ENCODE assay signal across 12 cellular contexts in the genomic region with DNA sequence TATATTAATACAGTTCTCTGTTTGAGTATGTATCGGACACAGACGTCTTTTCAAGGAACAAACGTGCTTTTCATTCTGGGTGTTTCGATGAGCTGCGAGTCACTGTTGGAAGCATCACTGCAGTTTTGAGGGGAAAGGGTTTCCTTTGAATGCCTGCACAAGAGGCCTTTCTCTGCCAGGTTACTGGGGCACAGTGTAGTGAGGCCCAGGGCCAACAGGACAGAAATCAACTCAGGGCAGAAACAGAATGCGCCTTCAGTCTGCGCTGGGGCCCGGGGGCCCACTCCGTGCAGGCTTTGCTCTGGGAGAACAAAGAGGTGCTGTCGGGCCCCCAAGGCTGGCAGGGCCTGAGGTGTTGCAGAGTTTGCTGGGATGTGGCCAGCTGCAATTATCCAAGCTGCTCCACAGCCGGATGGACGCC. TPM values are rescaled to one million over a fixed set of nuclear protein-coding genes. Genes with fewer than 3 reads are reported as not detected.
DNase-seq lines count a peak whose midpoint lies in the region; ATAC-seq, FAIRE-seq and TF ChIP-seq lines count a peak whose summit lies in the region.
"Had no signal": no experiment of that assay in that cellular context is flagged by ENCODE, and none has a peak within 500 bp of the region (broad histone marks: within the 10 kb centered on the region; RNA-seq: fewer than 3 reads in every experiment).

No MANE protein-coding gene starts in this region.

- peaks cover 3% of the 10 kb centered on the region for H3K36me3 Mint-ChIP-seq in activated CD4-positive, alpha-beta memory T cell treated with anti-CD3 and anti-CD28 coated beads for 36 hours
- H3K36me3 Mint-ChIP-seq in T-cell: no peaks in the 10 kb centered on the region

- peak; percentile 77 for DNase-seq in COLO829 (ENCODE audit: low spot score)
- no peak for DNase-seq in activated CD4-positive, alpha-beta memory T cell treated with anti-CD3 and anti-CD28 coated beads for 36 hours
- peak; percentile 93 for DNase-seq in globus pallidus (ENCODE audit: low spot score)
- peak; percentile 97 for DNase-seq in pons (ENCODE audit: low spot score)
- DNase-seq in GM12892 (ENCODE audit: insufficient read length): no peak
- no peak for DNase-seq in T-cell
- DNase-seq: activated CD4-positive, alpha-beta T cell treated with anti-CD3 and anti-CD28 coated beads, Interleukin-2, amount 10 ng/mL, durations not matched to agents 24 days and 14 days; mammary epithelial cell; NCI-H1930; stimulated activated CD4-positive, alpha-beta T cell treated with anti-CD3 and anti-CD28 coated beads, Interleukin-12 subunit alpha, Interleukin-12 subunit beta, amount 100 ng/mL, for 4 hours had no signal

- POLR2A ChIA-PET in activated CD4-positive, alpha-beta memory T cell treated with anti-CD3 and anti-CD28 coated beads for 36 hours (lab: Charles Lee): no interaction called here
- POLR2A ChIA-PET in T-cell (lab: Charles Lee): no interaction called here

- intact Hi-C loops in activated CD4-positive, alpha-beta memory T cell treated with anti-CD3 and anti-CD28 coated beads for 36 hours (cut with micrococcal nuclease): loop anchor here (5.0 to 10.0 kb wide), 2 partner anchors 107 to 1006 kb away; partner anchors contain the start of genes PLCXD1 and SLC25A6

- no peak for TF ChIP-seq POLR2A in GM12892 (IDR thresholded peaks at IDR 0.05; ENCODE audit: low read depth, low read length)

- H3K4me1 Mint-ChIP-seq in activated CD4-positive, alpha-beta memory T cell treated with anti-CD3 and anti-CD28 coated beads for 36 hours (ENCODE audit: low read depth): peaks cover 7% of the 10 kb centered on the region
- peaks cover 8 to 13% (median 8%) of the 10 kb centered on the region in 3 donors for H3K4me1 Mint-ChIP-seq in T-cell

- FAIRE-seq in GM12892 (lab: Jason Lieb, UNC): no peak

- H3K27ac Mint-ChIP-seq in activated CD4-positive, alpha-beta memory T cell treated with anti-CD3 and anti-CD28 coated beads for 36 hours: no peak overlapping the region
- peak overlapping the region in 1 of 2 donors; percentile 76 for H3K27ac Mint-ChIP-seq in T-cell

- ATAC-seq in HG02571 (IDR thresholded peaks at IDR 0.05; ENCODE audit: unreplicated experiment) (no peak), GM21528 (IDR thresholded peaks at IDR 0.05; ENCODE audit: low FRiP score, unreplicated experiment) (no peak), T-cell (replicated peaks in 1 of 4) (no peak)

- no peaks in the 10 kb centered on the region for H3K9me3 Mint-ChIP-seq in activated CD4-positive, alpha-beta memory T cell treated with anti-CD3 and anti-CD28 coated beads for 36 hours
- H3K9me3 Mint-ChIP-seq in T-cell: no peaks in the 10 kb centered on the region
- H3K9me3 Mint-ChIP-seq: activated CD4-positive, alpha-beta T cell treated with anti-CD3 and anti-CD28 coated beads, Interleukin-2, amount 10 ng/mL, durations not matched to agents 24 days and 14 days had no signal

- H3K4me3 Mint-ChIP-seq in activated CD4-positive, alpha-beta memory T cell treated with anti-CD3 and anti-CD28 coated beads for 36 hours: peak overlapping the region; percentile 26
- no peak overlapping the region for H3K4me3 Mint-ChIP-seq in T-cell

- peaks cover 3% of the 10 kb centered on the region for H3K27me3 Mint-ChIP-seq in activated CD4-positive, alpha-beta memory T cell treated with anti-CD3 and anti-CD28 coated beads for 36 hours
- H3K27me3 Mint-ChIP-seq in T-cell: peaks cover 0 to 1% of the 10 kb centered on the region in 2 donors

- CTCF ChIA-PET in activated CD4-positive, alpha-beta memory T cell treated with anti-CD3 and anti-CD28 coated beads for 36 hours (lab: Charles Lee): no interaction called here
- CTCF ChIA-PET in T-cell (lab: Charles Lee): no interaction called here

RNA-seq across cellular contexts. Expression of gene PPP2R3B, which starts 2.3 kb away (rescaled TPM):
- 10 to 100 TPM; 31.7 to 32.2 TPM for total RNA-seq in activated CD4-positive, alpha-beta memory T cell treated with anti-CD3 and anti-CD28 coated beads for 36 hours
- 8.5 TPM for polyA plus RNA-seq in GM12892 (2012; ENCODE audit: missing spikeins)
- total RNA-seq in T-cell: 10 to 100 TPM; 30.5 to 56.5 (median 46.6) TPM

Comparison
In these comparisons a context has a peak if more than half of its experiments do, and no peak if none do; other contexts are left out.
1. DNase-seq: peak in COLO829 (single experiment), globus pallidus (single experiment) and pons (single experiment); none in activated CD4-positive, alpha-beta memory T cell treated with anti-CD3 and anti-CD28 coated beads for 36 hours (single experiment), GM12892 (single experiment) and T-cell (0 of 34).